24 cellular contexts compared by ENCODE assay signal in genomic region chr2:124678043-124678442, GRCh38.
"Had no signal": no experiment of that assay in that cellular context is flagged by ENCODE, and none has a peak within 500 bp of the region (broad histone marks: within the 10 kb centered on the region; RNA-seq: fewer than 3 reads in every experiment).

No MANE protein-coding gene starts in this region.

- H3K27ac ChIP-seq: ascending aorta, KMS-11 had no signal

- H3K27me3 ChIP-seq: ascending aorta, MG63 had no signal

- H3K36me3 ChIP-seq: ascending aorta, MG63 had no signal

- ATAC-seq: activated CD8-positive, alpha-beta memory T cell treated with anti-CD3 and anti-CD28 coated beads, Interleukin-2, amount 10 ng/mL, durations not matched to agents 7 days and 5 days; PC-3; T-helper 17 cell; WTC11 had no signal

- H3K4me3 ChIP-seq: ascending aorta, MG63 had no signal

- H3K4me1 ChIP-seq: ascending aorta had no signal

- H3K9ac ChIP-seq: KMS-11 had no signal

- H3K4me2 ChIP-seq: KMS-11 had no signal

- DNase-seq: activated CD4-positive, alpha-beta T cell treated with anti-CD3 and anti-CD28 coated beads for 1 hour; activated CD4-positive, alpha-beta T cell treated with anti-CD3 and anti-CD28 coated beads, Interleukin-2, amount 10 ng/mL, durations not matched to agents 24 days and 14 days; activated CD4-positive, alpha-beta T cell treated with anti-CD3 and anti-CD28 coated beads, Interleukin-2, amount 50 U/mL, for 48 hours; activated CD8-positive, alpha-beta memory T cell treated with anti-CD3 and anti-CD28 coated beads, Interleukin-2, amount 10 ng/mL, durations not matched to agents 7 days and 5 days; activated effector memory CD4-positive, alpha-beta T cell treated with Interleukin-2 at 50 U/mL for 16 hours; activated naive CD4-positive, alpha-beta T cell; activated T-cell treated with anti-CD3 and anti-CD28 coated beads, Interleukin-2, amount 50 U/mL, for 24 hours; amniotic stem cell; MG63; MV-4-11; NCI-H1092 treated with DMSO at 0.1 percent for 48 hours; NCI-H1417 treated with DMSO at 0.1 percent for 48 hours; NCI-H1694; NCI-H2029 treated with DMSO at 0.1 percent for 48 hours; NCI-H510A treated with DMSO at 0.1 percent for 48 hours; NCI-H69; NK-92 treated with Interleukin-12 subunit alpha and Interleukin-12 subunit beta, amount 100 ng/mL, for 24 hours; PC-3; SHP77; T-helper 17 cell; T-helper 9 cell had no signal

- H3K9me3 ChIP-seq: ascending aorta had no signal
